ENCODE assay signal across 6 cellular contexts in the genomic region with DNA sequence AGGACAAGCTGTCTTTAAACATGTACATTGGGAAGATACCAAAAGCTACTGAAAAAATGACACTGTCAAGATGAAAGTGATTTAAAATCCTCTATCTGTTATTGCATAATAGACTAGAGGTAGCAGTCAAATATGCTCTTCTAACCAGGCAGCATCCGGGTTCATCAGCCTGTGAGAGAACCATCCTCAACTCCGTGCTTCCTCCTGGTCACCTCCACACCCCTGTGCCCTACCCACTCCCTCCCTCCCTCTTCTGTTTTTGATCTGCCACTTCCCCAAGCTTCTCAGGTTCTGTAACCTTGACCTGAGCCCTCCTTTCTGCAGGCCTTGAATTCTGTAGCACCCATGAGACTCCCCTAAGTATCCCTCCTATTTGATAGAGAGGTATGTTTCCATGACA. TPM values are rescaled to one million over a fixed set of nuclear protein-coding genes. Genes with fewer than 3 reads are reported as not detected.
"Had no signal": no experiment of that assay in that cellular context is flagged by ENCODE, and none has a peak within 500 bp of the region (broad histone marks: within the 10 kb centered on the region; RNA-seq: fewer than 3 reads in every experiment).

No MANE protein-coding gene starts in this region.

- H3K27ac ChIP-seq: HL-60 had no signal

- FAIRE-seq: HepG2, HTR-8/SVneo, K562 had no signal

- DNase-seq: IMR-90 had no signal

- H3K4me3 ChIP-seq: K562 had no signal

- ATAC-seq: HepG2, K562 had no signal

RNA-seq across cellular contexts. Expression of a gene that starts 5.9 kb away (rescaled TPM):
- total RNA-seq: HepG2, IMR-90, K562 had no signal
- polyA plus RNA-seq: IgD-negative memory B cell, IMR-90 had no signal
